In genomic region chr5:179801304-179802206, GRCh38 we compare ENCODE assay signal across 8 cellular contexts. TPM values are rescaled to one million over a fixed set of nuclear protein-coding genes. Genes with fewer than 3 reads are reported as not detected.
DNase-seq lines count a peak whose midpoint lies in the region; ATAC-seq, FAIRE-seq and TF ChIP-seq lines count a peak whose summit lies in the region.

No MANE protein-coding gene starts in this region.

- WGBS in adrenal gland, 4 donors = 59 to 85% (median 66%) methylated on average over 11 to 67 of the region's 67 CpGs

- DNase-seq in CD8-positive, alpha-beta memory T cell = peak; percentile 63 to 85 (median 71)
- DNase-seq in HFFc6 (no peak), T follicular helper cell (ENCODE audit: low read depth) (peak; percentile 76), adrenal gland (peak; percentile 69 to 90 (median 77)), kidney (peak; percentile 87), epidermal melanocyte (ENCODE audit: insufficient read length, low spot score) (no peak)
- peak; percentile 75 to 84 (median 76) for DNase-seq in stimulated activated CD4-positive, alpha-beta T cell treated with anti-CD3 and anti-CD28 coated beads, TNF-alpha, amount 100 ng/mL, for 4 hours (ENCODE audit: low read depth in 3 of 3)

- H3K4me1 ChIP-seq in CD8-positive, alpha-beta memory T cell (ENCODE audit: insufficient read depth, low read length) = peaks cover 36% of the 10 kb centered on the region
- H3K4me1 ChIP-seq in adrenal gland (replicated peaks in 1 of 2) (peaks cover 37 to 45% of the 10 kb centered on the region in 2 donors), kidney (ENCODE audit: control insufficient read depth in 1 of 2, insufficient read depth in 1 of 2, low read depth in 1 of 2, low read length in 2 of 2) (peaks cover 23 to 31% of the 10 kb centered on the region in 2 donors)

- H3K9ac ChIP-seq in kidney (ENCODE audit: low read length in 2 of 2) = no peak overlapping the region

- peaks cover 9% of the 10 kb centered on the region for H3K36me3 ChIP-seq in CD8-positive, alpha-beta memory T cell (ENCODE audit: insufficient read depth, low read length)
- peaks cover 0 to 43% of the 10 kb centered on the region in 2 donors for H3K36me3 ChIP-seq in adrenal gland (replicated peaks in 1 of 2)
- H3K36me3 ChIP-seq in kidney (ENCODE audit: control insufficient read depth in 1 of 2, insufficient read depth in 2 of 2, low read length in 2 of 2) = peaks cover 10 to 32% of the 10 kb centered on the region in 2 donors

- H3K9me3 Mint-ChIP-seq in CD8-positive, alpha-beta memory T cell = peaks cover 0 to 4% (median 0%) of the 10 kb centered on the region in 5 donors
- no peaks in the 10 kb centered on the region for H3K9me3 Mint-ChIP-seq in HFFc6

- no peak overlapping the region for H3K27ac ChIP-seq in CD8-positive, alpha-beta memory T cell (ENCODE audit: low read depth, low read length)
- H3K27ac ChIP-seq in adrenal gland (peak overlapping the region in 3 of 5 donors; percentile 88 to 93 (median 93)), kidney (ENCODE audit: low read depth in 2 of 2, low read length in 2 of 2) (no peak overlapping the region)

- H3K4me3 Mint-ChIP-seq in CD8-positive, alpha-beta memory T cell = peak overlapping the region in 3 of 7 donors; percentile 48 to 81 (median 53)
- no peak overlapping the region for H3K4me3 Mint-ChIP-seq in HFFc6

- TF ChIP-seq POLR2A in adrenal gland (IDR thresholded peaks at IDR 0.05) = no peak

- peak overlapping the region in 5 of 8 donors; percentile 45 to 79 (median 59) for H3K27ac Mint-ChIP-seq in CD8-positive, alpha-beta memory T cell
- H3K27ac Mint-ChIP-seq in HFFc6 = no peak overlapping the region

- TF ChIP-seq CTCF in HFFc6 (IDR thresholded peaks at IDR 0.05) = peak; percentile 64; the same call in 1 of the 2 replicates
- TF ChIP-seq CTCF in adrenal gland (IDR thresholded peaks at IDR 0.05) = peak; percentile 36 to 69 (median 54)
- TF ChIP-seq CTCF in kidney (IDR thresholded peaks at IDR 0.05; ENCODE audit: borderline replicate concordance, extremely low read depth, insufficient read depth) = peak; percentile 57

- no peaks in the 10 kb centered on the region for H3K27me3 ChIP-seq in CD8-positive, alpha-beta memory T cell (ENCODE audit: insufficient read depth, low read length, poor library complexity, severe bottlenecking)
- H3K27me3 ChIP-seq in adrenal gland = no peaks in the 10 kb centered on the region

- H3K36me3 Mint-ChIP-seq in CD8-positive, alpha-beta memory T cell = peaks cover 3 to 39% (median 5%) of the 10 kb centered on the region in 3 donors
- H3K36me3 Mint-ChIP-seq in HFFc6 (ENCODE audit: low read depth) = peaks cover 10% of the 10 kb centered on the region; the same call in 1 of the 2 replicates

- intact Hi-C loops in adrenal gland (cut with DNase I) = loop anchor here in 1 of 2 donors (10.0 kb wide), 2 partner anchors 53 to 103 kb away; partner anchors contain the start of genes MRNIP and TBC1D9B
- intact Hi-C loops in kidney (cut with DNase I) = no loop called here

- no peak for ATAC-seq in HG03457 (IDR thresholded peaks at IDR 0.05; ENCODE audit: unreplicated experiment)

- H3K4me1 Mint-ChIP-seq in CD8-positive, alpha-beta memory T cell = peaks cover 30 to 39% (median 34%) of the 10 kb centered on the region in 3 donors
- peaks cover 29% of the 10 kb centered on the region for H3K4me1 Mint-ChIP-seq in HFFc6 (ENCODE audit: low read depth)

- H3K4me3 ChIP-seq in CD8-positive, alpha-beta memory T cell (ENCODE audit: low read length) = no peak overlapping the region
- H3K4me3 ChIP-seq in adrenal gland = no peak overlapping the region
- no peak overlapping the region for H3K4me3 ChIP-seq in kidney (ENCODE audit: low read length in 2 of 2)

- H3K9me3 ChIP-seq in CD8-positive, alpha-beta memory T cell (ENCODE audit: low read length) = no peaks in the 10 kb centered on the region
- H3K9me3 ChIP-seq in adrenal gland (replicated peaks in 1 of 3) (no peaks in the 10 kb centered on the region), kidney (ENCODE audit: control insufficient read depth in 1 of 2, low read length in 2 of 2) (no peaks in the 10 kb centered on the region)

- H3K27me3 Mint-ChIP-seq in CD8-positive, alpha-beta memory T cell = no peaks in the 10 kb centered on the region
- H3K27me3 Mint-ChIP-seq in HFFc6 (ENCODE audit: insufficient read depth) = no peaks in the 10 kb centered on the region; the same call in 1 of the 2 replicates

- CTCF ChIA-PET in CD8-positive, alpha-beta memory T cell (lab: Charles Lee) = interaction anchor here (0.6 to 2.5 kb wide), 24 partner anchors 8 to 268 kb away, joined by 3 to 37 read pairs (median 4); partner anchors contain the start of genes LTC4S, SQSTM1 and TBC1D9B

- POLR2A ChIA-PET in CD8-positive, alpha-beta memory T cell (lab: Charles Lee) = interaction anchor here (0.9 to 1.2 kb wide), 4 partner anchors 18 to 102 kb away, joined by 3 to 5 read pairs (median 4); partner anchors contain the start of gene MAML1

- no peak for FAIRE-seq in kidney (lab: Jason Lieb, UNC)

RNA-seq across cellular contexts. Expression of gene MGAT4B, which starts 5.1 kb away (rescaled TPM):
- total RNA-seq in CD8-positive, alpha-beta memory T cell = 100 to 1,000 TPM in 1 of 2 experiments, 10 to 100 TPM in 1; 94.0 to 103 TPM
- 21.0 TPM for polyA plus RNA-seq in CD8-positive, alpha-beta memory T cell
- 100 to 1,000 TPM; 129 to 166 (median 148) TPM for total RNA-seq in HFFc6 (2021; fragmentation: NEBNext Ultra II Directional; extraction: Animal tissue kit (Norgen Biotek cat#: 25700))
- total RNA-seq in adrenal gland (100 to 1,000 TPM in 7 of 8 donors, 10 to 100 TPM in 1; 93.3 to 242 (median 223) TPM), kidney (174 TPM)
- polyA plus RNA-seq in adrenal gland (100 to 1,000 TPM in 2 of 3 donors, 10 to 100 TPM in 1; 80.5 to 192 (median 122) TPM), kidney (ENCODE audit: insufficient read depth, low read depth, low replicate concordance) (79.4 TPM)

RNA-seq across cellular contexts. Expression of gene LTC4S, which starts 7.8 kb away (rescaled TPM):
- total RNA-seq in CD8-positive, alpha-beta memory T cell = 1 to 10 TPM in 1 of 2 experiments, under 1 TPM in 1; 0.57 to 1.0 TPM
- 4.0 TPM for polyA plus RNA-seq in CD8-positive, alpha-beta memory T cell
- not detected for total RNA-seq in HFFc6 (2021; fragmentation: NEBNext Ultra II Directional; extraction: Animal tissue kit (Norgen Biotek cat#: 25700))
- total RNA-seq in adrenal gland (100 to 1,000 TPM in 1 of 8 donors, 10 to 100 TPM in 7; 10.2 to 205 (median 27.0) TPM), kidney (30.6 TPM)
- polyA plus RNA-seq in adrenal gland (10 to 100 TPM in 2 of 3 donors, not detected in 1; 24.1 to 44.4 TPM), kidney (ENCODE audit: insufficient read depth, low read depth, low replicate concordance) (20.1 TPM)

RNA-seq across cellular contexts. Expression of gene SQSTM1, which starts 19.1 kb away (rescaled TPM):
- 100 to 1,000 TPM; 158 to 179 TPM for total RNA-seq in CD8-positive, alpha-beta memory T cell
- 212 TPM for polyA plus RNA-seq in CD8-positive, alpha-beta memory T cell
- total RNA-seq in HFFc6 (2021; fragmentation: NEBNext Ultra II Directional; extraction: Animal tissue kit (Norgen Biotek cat#: 25700)) = 100 to 1,000 TPM; 188 to 282 (median 280) TPM
- total RNA-seq in adrenal gland = 1,000 to 10,000 TPM in 3 of 8 donors, 100 to 1,000 TPM in 5; 521 to 2,312 (median 919) TPM
- 100 to 1,000 TPM; 258 to 312 (median 292) TPM for polyA plus RNA-seq in adrenal gland
- total RNA-seq in kidney = 249 TPM
- polyA plus RNA-seq in kidney (ENCODE audit: insufficient read depth, low read depth, low replicate concordance) = 309 TPM

RNA-seq across cellular contexts. Expression of gene MRNIP, which starts 57.1 kb away (rescaled TPM):
- total RNA-seq in CD8-positive, alpha-beta memory T cell = 10 to 100 TPM; 23.9 to 27.2 TPM
- polyA plus RNA-seq in CD8-positive, alpha-beta memory T cell = 17.7 TPM
- 10 to 100 TPM in 3 of 6 experiments, 1 to 10 TPM in 3; 8.2 to 13.5 (median 9.9) TPM for total RNA-seq in HFFc6 (2021; fragmentation: NEBNext Ultra II Directional; extraction: Animal tissue kit (Norgen Biotek cat#: 25700))
- total RNA-seq in adrenal gland (10 to 100 TPM; 14.7 to 46.5 (median 32.2) TPM), kidney (36.6 TPM)
- polyA plus RNA-seq in adrenal gland (100 to 1,000 TPM in 2 of 3 donors, 10 to 100 TPM in 1; 12.3 to 129 (median 104) TPM), kidney (ENCODE audit: insufficient read depth, low read depth, low replicate concordance) (25.3 TPM)

Comparison
In these comparisons a context has a peak if more than half of its experiments do, and no peak if none do; other contexts are left out.
1. DNase-seq: peak in CD8-positive, alpha-beta memory T cell (5 of 5), T follicular helper cell (single experiment), adrenal gland (7 of 7), kidney (single experiment) and stimulated activated CD4-positive, alpha-beta T cell treated with anti-CD3 and anti-CD28 coated beads, TNF-alpha, amount 100 ng/mL, for 4 hours (3 of 3); none in HFFc6 (single experiment) and epidermal melanocyte (single experiment).
2. H3K27ac ChIP-seq: peak in adrenal gland (3 of 5); none in CD8-positive, alpha-beta memory T cell (single experiment) and kidney (0 of 2).
3. RNA of gene LTC4S, which starts 7.8 kb away (total RNA-seq): 10.2 to 205 TPM in adrenal gland and 30.6 TPM in kidney (single experiment); 0.57 to 1.0 TPM in CD8-positive, alpha-beta memory T cell and not detected in HFFc6; every median in the first group is over 4 times any median in the second.
4. Peak in every context shown above with its lines, with median percentiles within 50 percentile points of each other: CTCF ChIP-seq.